In the genomic region with DNA sequence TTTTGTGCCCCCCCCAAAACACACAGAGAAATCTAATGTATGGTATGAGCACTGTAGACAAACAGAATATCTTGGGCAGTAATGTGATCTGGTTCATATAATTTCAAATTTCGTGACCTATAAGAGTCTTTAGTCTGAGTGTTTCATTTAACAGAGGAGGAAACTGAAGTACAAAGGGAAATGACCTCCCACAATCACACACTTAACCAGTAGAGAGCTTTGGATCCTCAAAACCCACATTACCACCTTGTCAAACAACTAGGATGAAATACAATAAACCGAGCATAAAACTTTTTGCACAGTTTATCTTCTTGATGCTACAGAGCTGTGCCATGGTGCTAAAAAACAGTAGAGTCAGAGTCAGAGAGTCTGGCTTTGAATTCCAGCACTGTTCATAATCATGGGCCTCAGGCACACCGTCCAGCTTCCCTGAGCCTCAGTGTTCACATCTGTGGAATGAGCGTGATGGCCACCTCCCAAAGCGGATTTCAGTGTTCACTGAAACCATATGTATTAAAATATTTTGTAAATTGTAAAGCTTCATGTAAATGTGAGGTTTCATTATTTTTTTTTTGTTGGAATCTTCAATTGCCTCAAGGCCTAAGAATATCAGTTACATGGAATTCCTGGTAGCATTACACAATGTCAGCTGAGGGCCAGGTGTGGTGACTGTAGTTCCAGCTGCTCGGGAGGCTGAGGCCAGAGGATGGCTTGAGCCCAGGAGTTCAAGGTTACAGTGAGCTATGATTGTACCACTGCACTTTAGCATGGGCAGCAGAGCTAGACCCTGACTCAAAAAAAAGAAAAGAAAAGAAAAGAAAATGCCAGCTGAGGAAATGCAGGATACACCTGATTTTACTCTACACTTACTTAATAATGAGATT, we compare ENCODE assay signal across 16 cellular contexts.
"Had no signal": no experiment of that assay in that cellular context is flagged by ENCODE, and none has a peak within 500 bp of the region (broad histone marks: within the 10 kb centered on the region; RNA-seq: fewer than 3 reads in every experiment).

No MANE protein-coding gene starts in this region.

- H3K27ac Mint-ChIP-seq: activated CD4-positive, alpha-beta T cell treated with anti-CD3 and anti-CD28 coated beads, Interleukin-2, amount 10 ng/mL, durations not matched to agents 24 days and 14 days; activated naive CD4-positive, alpha-beta T cell treated with anti-CD3 and anti-CD28 coated beads, Interleukin-2, amount 50 U/mL, for 24 hours; nephron; stimulated activated naive B cell treated with anti-CD40 and anti-IgM and Interleukin-4, amounts not matched to agents 10 μg/mL and 1 μg/mL and 100 μg/mL, for 72 hours had no signal

- H3K9me3 Mint-ChIP-seq: activated CD4-positive, alpha-beta T cell treated with anti-CD3 and anti-CD28 coated beads, Interleukin-2, amount 10 ng/mL, durations not matched to agents 24 days and 14 days; activated naive CD4-positive, alpha-beta T cell treated with anti-CD3 and anti-CD28 coated beads, Interleukin-2, amount 50 U/mL, for 24 hours; activated T-cell treated with anti-CD3 and anti-CD28 coated beads, Interleukin-2, amount 50 U/mL, for 72 hours; stimulated activated naive B cell treated with anti-CD40 and anti-IgM and Interleukin-4, amounts not matched to agents 10 μg/mL and 1 μg/mL and 100 μg/mL, for 72 hours had no signal

- H3K27me3 ChIP-seq: cardiac muscle cell, foreskin keratinocyte, upper lobe of right lung had no signal

- H3K4me3 Mint-ChIP-seq: activated CD4-positive, alpha-beta T cell treated with anti-CD3 and anti-CD28 coated beads, Interleukin-2, amount 10 ng/mL, durations not matched to agents 24 days and 14 days; activated naive CD4-positive, alpha-beta T cell treated with anti-CD3 and anti-CD28 coated beads, Interleukin-2, amount 50 U/mL, for 24 hours; endodermal cell; stimulated activated naive B cell treated with anti-CD40 and anti-IgM and Interleukin-4, amounts not matched to agents 10 μg/mL and 1 μg/mL and 100 μg/mL, for 72 hours had no signal

- H3K27ac ChIP-seq: cardiac muscle cell, epithelial cell of prostate, foreskin keratinocyte, lower lobe of right lung, parathyroid adenoma, thoracic aorta, upper lobe of right lung had no signal

- H3K4me1 ChIP-seq: parathyroid adenoma had no signal

- H3K36me3 ChIP-seq: cardiac muscle cell, lower lobe of right lung, thoracic aorta, upper lobe of right lung had no signal

- H3K36me3 Mint-ChIP-seq: activated naive CD4-positive, alpha-beta T cell treated with anti-CD3 and anti-CD28 coated beads, Interleukin-2, amount 50 U/mL, for 24 hours; stimulated activated naive B cell treated with anti-CD40 and anti-IgM and Interleukin-4, amounts not matched to agents 10 μg/mL and 1 μg/mL and 100 μg/mL, for 72 hours had no signal

- H3K4me3 ChIP-seq: cardiac muscle cell, lower lobe of right lung, upper lobe of right lung had no signal

- H3K9ac ChIP-seq: parathyroid adenoma had no signal

- ATAC-seq: activated T-cell treated with anti-CD3 and anti-CD28 coated beads, Interleukin-2, amount 50 U/mL, for 72 hours; foreskin keratinocyte; lower lobe of right lung; stimulated activated naive B cell treated with anti-CD40 and anti-IgM and Interleukin-4, amounts not matched to agents 10 μg/mL and 1 μg/mL and 100 μg/mL, for 72 hours; upper lobe of right lung had no signal

- H3K9me3 ChIP-seq: lower lobe of right lung, thoracic aorta, upper lobe of right lung had no signal

- H3K4me1 Mint-ChIP-seq: activated naive CD4-positive, alpha-beta T cell treated with anti-CD3 and anti-CD28 coated beads, Interleukin-2, amount 50 U/mL, for 24 hours had no signal

- DNase-seq: activated CD4-positive, alpha-beta T cell treated with anti-CD3 and anti-CD28 coated beads, Interleukin-2, amount 10 ng/mL, durations not matched to agents 24 days and 14 days; activated gamma-delta T cell; activated T-cell treated with anti-CD3 and anti-CD28 coated beads, Interleukin-2, amount 50 U/mL, for 72 hours; endodermal cell; foreskin keratinocyte; hippocampal formation; lower lobe of right lung; stimulated activated naive B cell treated with anti-CD40 and anti-IgM and Interleukin-4, amounts not matched to agents 10 μg/mL and 1 μg/mL and 100 μg/mL, for 72 hours; T-helper 9 cell; upper lobe of right lung had no signal
